In genomic region chr2:32863326-32863725, GRCh38 we compare ENCODE assay signal across 20 cellular contexts.
"Had no signal": no experiment of that assay in that cellular context is flagged by ENCODE, and none has a peak within 500 bp of the region (broad histone marks: within the 10 kb centered on the region; RNA-seq: fewer than 3 reads in every experiment).

No MANE protein-coding gene starts in this region.

- H3K4me3 Mint-ChIP-seq: memory B cell, nephron progenitor cell had no signal

- ATAC-seq: left cardiac atrium, lower lobe of right lung had no signal

- H3K36me3 ChIP-seq: colonic mucosa, esophagus squamous epithelium, left ventricle myocardium inferior, lower lobe of right lung, sigmoid colon, stomach, thoracic aorta had no signal

- H3K79me2 ChIP-seq: hepatocyte had no signal

- H2AFZ ChIP-seq: hepatocyte had no signal

- H3K36me3 Mint-ChIP-seq: memory B cell had no signal

- H3K4me3 ChIP-seq: colonic mucosa, esophagus squamous epithelium, hepatocyte, left ventricle myocardium inferior, lower lobe of right lung, sigmoid colon, skin epidermis, stomach, thoracic aorta had no signal

- H3K27ac Mint-ChIP-seq: memory B cell, nephron progenitor cell had no signal

- H3K9me3 Mint-ChIP-seq: memory B cell had no signal

- H3K4me1 Mint-ChIP-seq: memory B cell had no signal

- H3K4me2 ChIP-seq: hepatocyte had no signal

- H3K9me3 ChIP-seq: colonic mucosa, esophagus squamous epithelium, left ventricle myocardium inferior, lower lobe of right lung, sigmoid colon, stomach, thoracic aorta had no signal

- H3K27ac ChIP-seq: colonic mucosa, esophagus squamous epithelium, hepatocyte, left ventricle myocardium inferior, lower lobe of right lung, sigmoid colon, skin epidermis, thoracic aorta had no signal

- H3K27me3 ChIP-seq: colonic mucosa, esophagus squamous epithelium, hepatocyte, sigmoid colon, stomach had no signal

- H3K4me1 ChIP-seq: colonic mucosa, left ventricle myocardium inferior, lower lobe of right lung had no signal

- DNase-seq: colonic mucosa; esophagus squamous epithelium; head of caudate nucleus; kidney; left cardiac atrium; left ventricle myocardium inferior; lower lobe of right lung; midbrain; nephron progenitor cell; posterior cingulate gyrus; sigmoid colon; stimulated activated CD4-positive, alpha-beta T cell treated with anti-CD3 and anti-CD28 coated beads, Interleukin-2, amount 100 ng/mL, for 24 hours; stimulated activated CD4-positive, alpha-beta T cell treated with anti-CD3 and anti-CD28 coated beads, Interleukin-4, amount 100 ng/mL, for 4 hours; stimulated activated naive CD4-positive, alpha-beta T cell; stomach; substantia nigra had no signal
